Comparison of ENCODE assay signal across 1 cellular context in genomic region chr1:93598861-93599439, GRCh38.
A peak's percentile ranks its signal among the peaks of the same experiment; 100 is the strongest.
TF ChIP-seq lines count a peak whose summit lies in the region.

No MANE protein-coding gene starts in this region.

TF ChIP-seq in HepG2, 621 proteins besides CTCF, POLR2A, EP300 and RAD21:
- TF ChIP-seq ZNF574 (CRISPR knock-in tag; IDR thresholded peaks at IDR 0.05) = no peak
- no peak for TF ChIP-seq SNAI1 (CRISPR knock-in tag; IDR thresholded peaks at IDR 0.05; ENCODE audit: borderline replicate concordance)
- no peak for TF ChIP-seq POLR2G (IDR thresholded peaks at IDR 0.05; ENCODE audit: low read depth, low read length)
- TF ChIP-seq ZBTB44 (CRISPR knock-in tag; IDR thresholded peaks at IDR 0.05) = no peak
- no peak for TF ChIP-seq ZNF7 (CRISPR knock-in tag; IDR thresholded peaks at IDR 0.05)
- TF ChIP-seq TAF1 (CRISPR knock-in tag; IDR thresholded peaks at IDR 0.05) = no peak
- 0 out of 2 replicates have a peak, but pooled peaks have one; percentile 41 for TF ChIP-seq RBFOX2 (IDR thresholded peaks at IDR 0.05; ENCODE audit: low read depth, low read length)
